8 cellular contexts compared by ENCODE assay signal in the genomic region with DNA sequence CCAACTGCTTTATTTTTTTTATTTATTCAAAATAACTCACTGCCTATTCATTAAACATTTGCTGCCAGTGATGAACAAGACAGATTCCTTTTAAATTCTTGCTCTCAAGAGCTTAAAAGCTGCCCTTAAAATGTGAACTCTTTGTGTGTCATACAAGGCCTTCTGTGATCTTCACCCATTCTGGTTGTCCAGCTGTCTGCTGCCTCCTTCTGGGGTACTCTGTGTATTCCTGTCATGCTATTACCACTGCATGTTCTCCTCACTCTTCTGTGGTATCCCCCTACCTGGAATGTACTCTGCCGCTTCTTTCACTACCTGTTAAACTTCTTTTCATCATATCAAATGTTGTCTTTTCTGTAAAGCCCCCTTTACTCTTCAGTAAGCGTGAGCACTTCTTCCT.
DNase-seq lines count a peak whose midpoint lies in the region; ATAC-seq and TF ChIP-seq lines count a peak whose summit lies in the region.

No MANE protein-coding gene starts in this region.

- POLR2A ChIA-PET in activated CD4-positive, alpha-beta T cell treated with anti-CD3 and anti-CD28 coated beads for 36 hours (lab: Charles Lee), result no interaction called here

- no peak overlapping the region for H3K4me3 ChIP-seq in epithelial cell of proximal tubule (ENCODE audit: low read depth, low read length)
- no peak overlapping the region for H3K4me3 ChIP-seq in osteoblast (ENCODE audit: insufficient read depth, low read length)

- H3K4me2 ChIP-seq in osteoblast (ENCODE audit: insufficient read depth, low read length), result peak overlapping the region; percentile 22

- H3K36me3 Mint-ChIP-seq in activated CD4-positive, alpha-beta T cell treated with anti-CD3 and anti-CD28 coated beads for 36 hours (ENCODE audit: low read depth), result no peaks in the 10 kb centered on the region

- DNase-seq in ELR (ENCODE audit: low read depth) (peak; percentile 43), LHCN-M2 (ENCODE audit: low read depth) (peak; percentile 41), epithelial cell of proximal tubule (ENCODE audit: low read depth) (no peak), osteoblast (ENCODE audit: insufficient read length, low spot score, missing footprints) (no peak)
- no peak for DNase-seq in activated CD4-positive, alpha-beta T cell treated with anti-CD3 and anti-CD28 coated beads for 36 hours
- DNase-seq in stimulated activated CD4-positive, alpha-beta T cell treated with anti-CD3 and anti-CD28 coated beads, Interleukin-15, amount 100 ng/mL, for 24 hours, result no peak

- CTCF ChIA-PET in activated CD4-positive, alpha-beta T cell treated with anti-CD3 and anti-CD28 coated beads for 36 hours (lab: Charles Lee), result interaction anchor here (0.9 to 1.8 kb wide), 2 partner anchors 91 to 165 kb away, joined by 4 to 5 read pairs; a partner anchor contains a TSS

- H3K27me3 ChIP-seq in osteoblast (ENCODE audit: insufficient read depth, low read length), result no peaks in the 10 kb centered on the region

- peaks cover 27% of the 10 kb centered on the region for H3K4me1 ChIP-seq in osteoblast (ENCODE audit: insufficient read depth, low read length)

- peaks cover 3% of the 10 kb centered on the region for H3K4me1 Mint-ChIP-seq in activated CD4-positive, alpha-beta T cell treated with anti-CD3 and anti-CD28 coated beads for 36 hours

- peaks cover 65% of the 10 kb centered on the region for H3K79me2 ChIP-seq in osteoblast (ENCODE audit: insufficient read depth, low read length)

- peak overlapping the region; percentile 63 for H3K27ac ChIP-seq in osteoblast (ENCODE audit: low read depth, low read length)

- peaks cover 13% of the 10 kb centered on the region for H3K36me3 ChIP-seq in osteoblast (ENCODE audit: insufficient read depth, low read length)

- no peak overlapping the region for H3K4me3 Mint-ChIP-seq in activated CD4-positive, alpha-beta T cell treated with anti-CD3 and anti-CD28 coated beads for 36 hours

- H3K9me3 Mint-ChIP-seq in activated CD4-positive, alpha-beta T cell treated with anti-CD3 and anti-CD28 coated beads for 36 hours (ENCODE audit: low read depth), result no peaks in the 10 kb centered on the region

- H4K20me1 ChIP-seq in osteoblast (ENCODE audit: insufficient read depth, low read length), result peaks cover 14% of the 10 kb centered on the region

- H3K27me3 Mint-ChIP-seq in activated CD4-positive, alpha-beta T cell treated with anti-CD3 and anti-CD28 coated beads for 36 hours, result no peaks in the 10 kb centered on the region

- no peak overlapping the region for H2AFZ ChIP-seq in osteoblast (ENCODE audit: low read length)

- intact Hi-C loops in activated CD4-positive, alpha-beta T cell treated with anti-CD3 and anti-CD28 coated beads for 36 hours (cut with DNase I, micrococcal nuclease), result loop anchor here in 1 of 2 experiments (2.0 kb wide), 1 partner anchor 166 kb away; a partner anchor contains a TSS

- H3K9me3 ChIP-seq in osteoblast (ENCODE audit: low read depth, low read length), result no peaks in the 10 kb centered on the region

- no peak for ATAC-seq in activated CD4-positive, alpha-beta T cell treated with anti-CD3 and anti-CD28 coated beads for 36 hours
- ATAC-seq in GM19452 (IDR thresholded peaks at IDR 0.05; ENCODE audit: unreplicated experiment), result no peak
- ATAC-seq in GM19023 (IDR thresholded peaks at IDR 0.05; ENCODE audit: unreplicated experiment), result no peak

- TF ChIP-seq CTCF in epithelial cell of proximal tubule (conservative IDR thresholded peaks at IDR 0.05; ENCODE audit: low read depth, low read length) (peak; percentile 48), osteoblast (IDR thresholded peaks at IDR 0.05; ENCODE audit: extremely low read depth, low read depth, low read length) (peak; percentile 46)

- no peak overlapping the region for H3K27ac Mint-ChIP-seq in activated CD4-positive, alpha-beta T cell treated with anti-CD3 and anti-CD28 coated beads for 36 hours

Comparison
In these comparisons a context has a peak if more than half of its experiments do, and no peak if none do; other contexts are left out.
1. DNase-seq: peak in ELR (single experiment) and LHCN-M2 (single experiment); none in epithelial cell of proximal tubule (single experiment), osteoblast (single experiment), activated CD4-positive, alpha-beta T cell treated with anti-CD3 and anti-CD28 coated beads for 36 hours (single experiment) and stimulated activated CD4-positive, alpha-beta T cell treated with anti-CD3 and anti-CD28 coated beads, Interleukin-15, amount 100 ng/mL, for 24 hours (single experiment).